Comparison of ENCODE assay signal across 8 cellular contexts in the genomic region with DNA sequence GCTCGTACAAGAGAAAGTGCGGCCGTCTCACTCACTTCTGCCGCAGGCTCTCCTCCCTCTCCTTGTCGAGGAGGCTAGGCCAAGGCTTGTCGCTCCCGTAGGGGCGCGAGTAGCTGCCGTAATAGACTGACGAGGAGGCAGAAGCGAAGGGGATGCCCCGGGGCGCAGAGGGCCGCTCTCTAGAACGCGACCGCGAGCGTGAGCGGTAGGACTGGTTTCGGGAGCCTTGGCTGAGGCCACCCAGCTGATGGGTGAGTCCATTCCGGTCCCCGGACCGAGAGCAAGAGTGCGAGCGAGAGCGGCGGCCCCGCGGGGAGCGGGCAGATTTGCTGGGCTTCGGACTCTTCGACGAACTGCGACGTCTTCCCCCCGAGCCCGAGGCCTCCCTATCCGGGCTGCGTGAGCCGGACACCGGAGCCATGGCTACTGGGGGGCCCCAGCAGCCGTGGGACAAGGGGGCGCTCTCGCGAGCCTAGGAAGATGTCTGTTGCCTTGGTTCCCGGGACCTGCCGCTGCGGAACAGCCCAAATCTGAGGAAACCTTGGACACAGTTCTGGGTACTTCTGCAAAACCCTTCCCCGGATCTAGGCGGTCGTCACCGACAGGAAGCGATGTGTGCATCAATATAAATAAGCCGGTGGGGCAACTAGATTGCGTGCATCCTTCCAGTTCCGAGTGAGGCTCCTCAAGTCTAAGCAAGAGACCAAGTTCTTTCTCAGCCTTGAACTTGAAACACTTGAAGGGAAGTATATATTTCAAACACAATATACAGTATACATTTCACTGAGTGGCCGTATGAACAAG. TPM values are rescaled to one million over a fixed set of nuclear protein-coding genes. Genes with fewer than 3 reads are reported as not detected.
A peak's percentile ranks its signal among the peaks of the same experiment; 100 is the strongest.
DNase-seq lines count a peak whose midpoint lies in the region; ATAC-seq and TF ChIP-seq lines count a peak whose summit lies in the region.

A gene (minus strand): TSS at position 567 of the 804 bp plus-strand sequence. CDS start 146 bp downstream, at position 421.

- WGBS in smooth muscle cell (ENCODE audit: low lambda C conversion rate), result 61% methylated on average over 59 of the region's 59 CpGs

- H3K79me2 ChIP-seq in smooth muscle cell (ENCODE audit: low read depth), result peaks cover 12% of the 10 kb centered on the region

- H2AFZ ChIP-seq in smooth muscle cell (ENCODE audit: low read depth), result peak within 1 kb of the TSS; percentile 99

- peak within 1 kb of the TSS; percentile 85 for H3K4me2 ChIP-seq in smooth muscle cell

- no peaks in the 10 kb centered on the region for H3K27me3 ChIP-seq in smooth muscle cell (ENCODE audit: low read depth)

- POLR2A ChIA-PET in activated B cell treated with CpG ODN at 0.5 μM for 24 hours (lab: Charles Lee), result interaction anchor here (0.6 to 1.4 kb wide), 4 partner anchors 18 to 475 kb away, joined by 3 to 8 read pairs (median 4); a partner anchor contains a TSS

- in situ Hi-C loops in GM18951 (cut with MboI; ENCODE audit: low sequenced_read_pairs, unreplicated experiment), result no loop called here

- no peaks in the 10 kb centered on the region for H3K9me3 Mint-ChIP-seq in activated B cell treated with CpG ODN at 0.5 μM for 24 hours

- no peaks in the 10 kb centered on the region for H3K36me3 ChIP-seq in smooth muscle cell (ENCODE audit: low read depth)

- peak; percentile 66 for TF ChIP-seq POLR2A in GM18951 (IDR thresholded peaks at IDR 0.05; ENCODE audit: extremely low read depth, insufficient read depth, insufficient read length)

- H3K4me1 Mint-ChIP-seq in activated B cell treated with CpG ODN at 0.5 μM for 24 hours, result peaks cover 23% of the 10 kb centered on the region

- H3K4me3 ChIP-seq in AG09309 (ENCODE audit: control insufficient read depth, low read depth, low read length) (peak within 1 kb of the TSS; percentile 85), smooth muscle cell (peak within 1 kb of the TSS; percentile 69)

- H3K9ac ChIP-seq in smooth muscle cell (ENCODE audit: low read depth), result peak within 1 kb of the TSS; percentile 91

- peak within 1 kb of the TSS; percentile 86 for H3K27ac Mint-ChIP-seq in activated B cell treated with CpG ODN at 0.5 μM for 24 hours

- H3F3A ChIP-seq in smooth muscle cell (ENCODE audit: low read depth), result no peaks in the 10 kb centered on the region

- ATAC-seq in HG03175 (IDR thresholded peaks at IDR 0.05; ENCODE audit: unreplicated experiment) (peak; percentile 83), activated B cell treated with CpG ODN at 0.5 μM for 24 hours (ENCODE audit: low read depth) (peak; percentile 85)

- H3K9me3 ChIP-seq in smooth muscle cell (replicated peaks; ENCODE audit: low read depth), result no peaks in the 10 kb centered on the region

- H3K27me3 Mint-ChIP-seq in activated B cell treated with CpG ODN at 0.5 μM for 24 hours, result peaks cover 2% of the 10 kb centered on the region

- no peaks in the 10 kb centered on the region for H3K4me1 ChIP-seq in smooth muscle cell (ENCODE audit: low read depth)

- H3K36me3 Mint-ChIP-seq in activated B cell treated with CpG ODN at 0.5 μM for 24 hours (ENCODE audit: low read depth), result peaks cover 5% of the 10 kb centered on the region

- intact Hi-C loops in activated B cell treated with CpG ODN at 0.5 μM for 24 hours (cut with micrococcal nuclease), result loop anchor here (1.0 kb wide), 3 partner anchors 72 to 302 kb away; a partner anchor contains a TSS

- H3K4me3 Mint-ChIP-seq in activated B cell treated with CpG ODN at 0.5 μM for 24 hours, result peak within 1 kb of the TSS; percentile 84

- TF ChIP-seq CTCF in AG09309 (IDR thresholded peaks at IDR 0.05; ENCODE audit: control insufficient read depth, insufficient read depth, low read depth, low read length, missing control alignments), result no peak
- no peak for TF ChIP-seq CTCF in activated B cell treated with CpG ODN at 0.5 μM for 24 hours (IDR thresholded peaks at IDR 0.05)
- TF ChIP-seq CTCF in smooth muscle cell (IDR thresholded peaks at IDR 0.05; ENCODE audit: borderline replicate concordance, insufficient read depth, poor library complexity, severe bottlenecking), result no peak

- DNase-seq in AG09309 (ENCODE audit: low read depth) (peak; percentile 83), NCI-H2227 (lab: John Stamatoyannopoulos, UW; ENCODE audit: unreplicated experiment) (peak; percentile 96), activated B cell treated with CpG ODN at 0.5 μM for 24 hours (peak; percentile 70), caudate nucleus (lab: John Stamatoyannopoulos, UW) (peak in 60 of 61 donors; percentile 1 to 86 (median 61)), iPS-NIHi7 (ENCODE audit: extremely low spot score) (peak; percentile 79), smooth muscle cell (lab: John Stamatoyannopoulos, UW; ENCODE audit: unreplicated experiment) (peak; percentile 24)

- peak within 1 kb of the TSS; percentile 73 for H3K27ac ChIP-seq in caudate nucleus (ENCODE audit: low read depth, low read length)
- peak within 1 kb of the TSS; percentile 95 for H3K27ac ChIP-seq in smooth muscle cell (ENCODE audit: low read depth)

- H4K20me1 ChIP-seq in smooth muscle cell (ENCODE audit: low read depth), result no peaks in the 10 kb centered on the region

- CTCF ChIA-PET in activated B cell treated with CpG ODN at 0.5 μM for 24 hours (lab: Charles Lee), result no interaction called here

RNA-seq across cellular contexts. Expression of the gene that starts here (rescaled TPM):
- total RNA-seq in activated B cell treated with CpG ODN at 0.5 μM for 24 hours, result 11.6 and 11.9 TPM in 2 replicates
- 6.0 and 7.3 TPM in 2 replicates for total RNA-seq in smooth muscle cell
- 6.4 and 7.3 TPM in 2 replicates for polyA plus RNA-seq in smooth muscle cell

Comparison
In these comparisons a context has a peak if more than half of its experiments do, and no peak if none do; other contexts are left out.
1. Peak in every context shown above with its lines: DNase-seq, ATAC-seq, H3K4me3 ChIP-seq and H3K27ac ChIP-seq.
2. DNase-seq: peak in every context shown above with its lines; median percentile 96 in NCI-H2227; 83 in AG09309; 79 in iPS-NIHi7; 70 in activated B cell treated with CpG ODN at 0.5 μM for 24 hours; 61 in caudate nucleus; 24 in smooth muscle cell.